Comparison of ENCODE assay signal across 8 cellular contexts in genomic region chr4:55948726-55949479, GRCh38. TPM values are rescaled to one million over a fixed set of nuclear protein-coding genes. Genes with fewer than 3 reads are reported as not detected.
DNase-seq lines count a peak whose midpoint lies in the region; ATAC-seq, FAIRE-seq and TF ChIP-seq lines count a peak whose summit lies in the region.

Gene CEP135 (plus strand): TSS chr4:55948945. CDS start chr4:55952131, 3,186 bp downstream.

- H3K27me3 ChIP-seq in right cardiac atrium (ENCODE audit: control insufficient read depth, insufficient read depth) (no peaks in the 10 kb centered on the region), uterus (no peaks in the 10 kb centered on the region)

- H3K27ac ChIP-seq in angular gyrus (ENCODE audit: low read depth, low read length) (peak within 1 kb of the TSS; percentile 86), right cardiac atrium (ENCODE audit: low read length) (peak within 1 kb of the TSS; percentile 78), uterus (peak within 1 kb of the TSS; percentile 89)

- peaks cover 4% of the 10 kb centered on the region for H3K4me1 ChIP-seq in right cardiac atrium (ENCODE audit: control insufficient read depth, insufficient read depth, low read length)
- H3K4me1 ChIP-seq in uterus: no peaks in the 10 kb centered on the region

- ATAC-seq in HG02973 (IDR thresholded peaks at IDR 0.05; ENCODE audit: unreplicated experiment): peak; percentile 68
- ATAC-seq in right cardiac atrium: peak; percentile 98

- peak; percentile 91 for FAIRE-seq in GM18507 (lab: Jason Lieb, UNC)

- H3K4me3 ChIP-seq in right cardiac atrium (ENCODE audit: low read length) (peak within 1 kb of the TSS; percentile 56), uterus (peak within 1 kb of the TSS; percentile 45 to 84)

- H3K9me3 ChIP-seq in right cardiac atrium (ENCODE audit: control insufficient read depth, low read length) (no peaks in the 10 kb centered on the region), uterus (no peaks in the 10 kb centered on the region)

- TF ChIP-seq POLR2A in uterus (IDR thresholded peaks at IDR 0.05): peak; percentile 31 to 45

- DNase-seq in GM18507 (ENCODE audit: extremely low spot score, insufficient read length, low read depth): peak; percentile 73
- peak; percentile 73 for DNase-seq in NCI-H187 treated with DMSO at 0.1 percent for 48 hours (lab: John Stamatoyannopoulos, UW)
- peak; percentile 81 to 97 (median 88) for DNase-seq in T-helper 2 cell
- DNase-seq in right cardiac atrium: peak; percentile 96 to 99 (median 98)
- peak; percentile 80 for DNase-seq in pulmonary artery endothelial cell (ENCODE audit: low read depth, low spot score)
- peak; percentile 88 to 94 for DNase-seq in uterus

- TF ChIP-seq CTCF in uterus (IDR thresholded peaks at IDR 0.05): peak; percentile 82 to 96 (median 90)

- under 1% methylated on average over 77 of the region's 77 CpGs for WGBS in right cardiac atrium

- intact Hi-C loops in right cardiac atrium (cut with DNase I) (loop anchor here (2.0 to 5.0 kb wide), 2 partner anchors 352 to 353 kb away; no protein-coding TSS in a partner anchor), uterus (cut with DNase I; ENCODE audit: low total_unique reads) (no loop called here)

- H3K36me3 ChIP-seq in uterus: no peaks in the 10 kb centered on the region

RNA-seq across cellular contexts. Expression of gene CEP135, which starts in this region (rescaled TPM):
- total RNA-seq in right cardiac atrium: 1 to 10 TPM; 2.1 to 3.0 (median 2.7) TPM
- 1.3 TPM for polyA plus RNA-seq in right cardiac atrium
- 7.4 and 9.9 TPM in 2 replicates for total RNA-seq in pulmonary artery endothelial cell
- 10 to 100 TPM in 2 of 4 donors, 1 to 10 TPM in 2; 5.3 to 27.1 (median 8.4) TPM for total RNA-seq in uterus

Comparison
In these comparisons a context has a peak if more than half of its experiments do, and no peak if none do; other contexts are left out.
1. Peak in every context shown above with its lines: DNase-seq, ATAC-seq, H3K4me3 ChIP-seq and H3K27ac ChIP-seq.